Comparison of ENCODE assay signal across 24 cellular contexts in genomic region chr12:82555699-82556098, GRCh38.
"Had no signal": no experiment of that assay in that cellular context is flagged by ENCODE, and none has a peak within 500 bp of the region (broad histone marks: within the 10 kb centered on the region; RNA-seq: fewer than 3 reads in every experiment).

No MANE protein-coding gene starts in this region.

- ATAC-seq: activated CD4-positive, CD25-positive, alpha-beta regulatory T cell treated with anti-CD3 and anti-CD28 coated beads, Interleukin-2, amount 50 U/mL, for 24 hours; activated CD8-positive, alpha-beta memory T cell treated with anti-CD3 and anti-CD28 coated beads, Interleukin-2, amount 10 ng/mL, durations not matched to agents 7 days and 5 days; activated CD8-positive, alpha-beta T cell treated with anti-CD3 and anti-CD28 coated beads for 36 hours; naive thymus-derived CD8-positive, alpha-beta T cell had no signal

- H3K4me1 Mint-ChIP-seq: activated CD4-positive, alpha-beta T cell treated with anti-CD3 and anti-CD28 coated beads, Interleukin-2, amount 10 ng/mL, durations not matched to agents 24 days and 14 days; immature natural killer cell; mesothelial cell of epicardium; naive thymus-derived CD8-positive, alpha-beta T cell; neural progenitor cell had no signal

- H3K9me3 Mint-ChIP-seq: activated CD4-positive, alpha-beta T cell treated with anti-CD3 and anti-CD28 coated beads, Interleukin-2, amount 10 ng/mL, durations not matched to agents 24 days and 14 days had no signal

- H3K4me1 ChIP-seq: left ventricle myocardium inferior, neural progenitor cell, right atrium auricular region, spleen, upper lobe of left lung had no signal

- H3K27me3 Mint-ChIP-seq: activated CD4-positive, alpha-beta T cell treated with anti-CD3 and anti-CD28 coated beads, Interleukin-2, amount 10 ng/mL, durations not matched to agents 24 days and 14 days; activated CD8-positive, alpha-beta memory T cell treated with anti-CD3 and anti-CD28 coated beads, Interleukin-2, amount 10 ng/mL, durations not matched to agents 7 days and 5 days; activated CD8-positive, alpha-beta T cell treated with anti-CD3 and anti-CD28 coated beads for 36 hours; activated naive CD8-positive, alpha-beta T cell had no signal

- H3K4me3 ChIP-seq: cardiac muscle cell, hepatocyte, left ventricle myocardium inferior, neural progenitor cell, right atrium auricular region, spleen, upper lobe of left lung had no signal

- H2AFZ ChIP-seq: hepatocyte, neural progenitor cell had no signal

- H3K4me2 ChIP-seq: hepatocyte, neural progenitor cell had no signal

- H3K9ac ChIP-seq: neural progenitor cell had no signal

- H3K27ac Mint-ChIP-seq: activated CD4-positive, alpha-beta T cell treated with anti-CD3 and anti-CD28 coated beads, Interleukin-2, amount 10 ng/mL, durations not matched to agents 24 days and 14 days; activated CD8-positive, alpha-beta memory T cell treated with anti-CD3 and anti-CD28 coated beads, Interleukin-2, amount 10 ng/mL, durations not matched to agents 7 days and 5 days; activated CD8-positive, alpha-beta T cell treated with anti-CD3 and anti-CD28 coated beads for 36 hours; activated naive CD8-positive, alpha-beta T cell; immature natural killer cell; mesothelial cell of epicardium; naive thymus-derived CD8-positive, alpha-beta T cell; neural progenitor cell had no signal

- H3K4me3 Mint-ChIP-seq: activated CD4-positive, alpha-beta T cell treated with anti-CD3 and anti-CD28 coated beads, Interleukin-2, amount 10 ng/mL, durations not matched to agents 24 days and 14 days; activated CD8-positive, alpha-beta memory T cell treated with anti-CD3 and anti-CD28 coated beads, Interleukin-2, amount 10 ng/mL, durations not matched to agents 7 days and 5 days; activated CD8-positive, alpha-beta T cell treated with anti-CD3 and anti-CD28 coated beads for 36 hours; activated naive CD8-positive, alpha-beta T cell; immature natural killer cell; mesothelial cell of epicardium; naive thymus-derived CD8-positive, alpha-beta T cell; neural progenitor cell had no signal

- H3K27me3 ChIP-seq: cardiac muscle cell, hepatocyte, neural progenitor cell, right atrium auricular region, spleen, upper lobe of left lung had no signal

- DNase-seq: activated CD4-positive, alpha-beta T cell treated with anti-CD3 and anti-CD28 coated beads, Interleukin-2, amount 10 ng/mL, durations not matched to agents 24 days and 14 days; activated CD8-positive, alpha-beta memory T cell treated with anti-CD3 and anti-CD28 coated beads, Interleukin-2, amount 10 ng/mL, durations not matched to agents 7 days and 5 days; activated CD8-positive, alpha-beta T cell treated with anti-CD3 and anti-CD28 coated beads for 36 hours; activated gamma-delta T cell treated with Interleukin-2 at 50 U/mL for 16 hours; activated T-cell treated with anti-CD3 and anti-CD28 coated beads, Interleukin-2, amount 50 U/mL, for 1 hour; amniotic stem cell; cortex of kidney; effector CD4-positive, alpha-beta T cell; glutamatergic neuron; immature natural killer cell; left ventricle myocardium inferior; naive thymus-derived CD8-positive, alpha-beta T cell; spleen; stimulated activated CD4-positive, alpha-beta T cell treated with anti-CD3 and anti-CD28 coated beads, Interleukin-4, amount 100 ng/mL, for 1 hour; stimulated activated naive CD4-positive, alpha-beta T cell treated with Interleukin-2 at 50 U/mL for 16 hours; upper lobe of left lung had no signal

- H3K36me3 ChIP-seq: cardiac muscle cell, left ventricle myocardium inferior, neural progenitor cell, right atrium auricular region, spleen, upper lobe of left lung had no signal

- H3K79me2 ChIP-seq: hepatocyte had no signal

- H3K27ac ChIP-seq: cardiac muscle cell, hepatocyte, left ventricle myocardium inferior, neural progenitor cell, right atrium auricular region, spleen, upper lobe of left lung, VCaP had no signal

- H3K36me3 Mint-ChIP-seq: activated CD8-positive, alpha-beta memory T cell treated with anti-CD3 and anti-CD28 coated beads, Interleukin-2, amount 10 ng/mL, durations not matched to agents 7 days and 5 days; activated naive CD8-positive, alpha-beta T cell; immature natural killer cell; mesothelial cell of epicardium; neural progenitor cell had no signal
